32 cellular contexts compared by ENCODE assay signal in the genomic region with DNA sequence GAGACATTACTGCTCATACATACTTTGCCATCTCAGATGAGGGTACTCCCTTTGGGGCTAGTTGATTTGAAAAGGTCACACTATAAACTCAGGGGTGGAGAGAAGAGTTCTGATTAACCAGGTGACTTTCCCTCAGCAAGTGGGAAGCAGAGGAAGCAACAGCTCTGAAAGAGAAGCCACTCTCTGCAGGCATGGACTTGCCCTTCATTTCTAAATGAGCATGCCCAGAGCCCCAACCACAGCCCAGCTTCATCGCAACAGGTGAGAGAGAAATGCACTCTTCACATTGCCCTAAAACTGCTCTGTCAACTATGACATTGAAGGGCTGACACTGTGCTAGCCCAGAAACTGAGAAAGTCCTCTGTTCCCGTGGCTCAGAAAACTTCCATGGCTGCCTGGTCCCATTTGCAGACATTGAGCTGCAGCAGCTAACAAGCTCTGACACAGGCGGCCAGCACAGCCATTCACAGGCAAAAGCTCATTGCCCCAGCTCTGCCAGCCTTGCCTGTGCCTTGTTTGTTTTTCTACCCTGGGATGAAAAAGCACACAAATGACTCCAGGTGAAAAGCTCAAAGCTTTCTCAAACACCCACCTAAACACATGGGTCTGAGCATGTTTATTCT.
A peak's percentile ranks its signal among the peaks of the same experiment; 100 is the strongest.
DNase-seq lines count a peak whose midpoint lies in the region; ATAC-seq and TF ChIP-seq lines count a peak whose summit lies in the region.
"Had no signal": no experiment of that assay in that cellular context is flagged by ENCODE, and none has a peak within 500 bp of the region (broad histone marks: within the 10 kb centered on the region; RNA-seq: fewer than 3 reads in every experiment).

No MANE protein-coding gene starts in this region.

- H4K5ac ChIP-seq in mesendoderm (ENCODE audit: low read length): no peak overlapping the region

- H3K79me1 ChIP-seq in mesendoderm (ENCODE audit: low read length): no peaks in the 10 kb centered on the region

- no peak overlapping the region for H3K4ac ChIP-seq in mesendoderm (ENCODE audit: low read depth, low read length)

- no peak overlapping the region for H3K4me3 ChIP-seq in mesendoderm (ENCODE audit: low read length)
- H3K4me3 ChIP-seq: adrenal gland; BLaER1 treated with 17β-estradiol and CSF1 and Interleukin-3, amounts not matched to agents 10 nM and 100 nM; gastroesophageal sphincter; GM23248; lung; pancreas; PC-9; skin epidermis had no signal

- peaks cover 5% of the 10 kb centered on the region for H3K4me1 ChIP-seq in mesendoderm (ENCODE audit: control insufficient read depth, low read depth, low read length)
- H3K4me1 ChIP-seq: adrenal gland; BLaER1 treated with 17β-estradiol and CSF1 and Interleukin-3, amounts not matched to agents 10 nM and 100 nM; Caco-2; pancreas had no signal

- H3K4me1 Mint-ChIP-seq in natural killer cell treated with Interleukin-12 subunit alpha and Interleukin-12 subunit beta and Interleukin-15 and Interleukin-18, amount 100 ng/mL, for 72 hours (ENCODE audit: low read depth in 2 of 2): no peaks in the 10 kb centered on the region
- H3K4me1 Mint-ChIP-seq: activated naive CD4-positive, alpha-beta T cell treated with anti-CD3 and anti-CD28 coated beads, Interleukin-2, amount 10 ng/mL, durations not matched to agents 7 days and 5 days; activated T-helper 17 cell treated with anti-CD3 and anti-CD28 coated beads, Interleukin-2, amount 50 U/mL, for 72 hours; stimulated activated memory B cell treated with anti-CD40 and anti-IgM and Interleukin-4, amounts not matched to agents 10 μg/mL and 1 μg/mL and 100 μg/mL, for 72 hours had no signal

- H3K27ac ChIP-seq in mesendoderm (ENCODE audit: low read depth, low read length): no peak overlapping the region
- H3K27ac ChIP-seq: 22Rv1; BLaER1 treated with 17β-estradiol and CSF1 and Interleukin-3, amounts not matched to agents 10 nM and 100 nM; gastroesophageal sphincter; GM23248; pancreas; PC-9 had no signal

- peak overlapping the region; percentile 79 for H2AK5ac ChIP-seq in mesendoderm (ENCODE audit: low read length)

- H3K4me2 ChIP-seq in mesendoderm (ENCODE audit: low read length): no peak overlapping the region
- H3K4me2 ChIP-seq: BLaER1 treated with 17β-estradiol and CSF1 and Interleukin-3, amounts not matched to agents 10 nM and 100 nM; PC-9 had no signal

- no peaks in the 10 kb centered on the region for H3K79me2 ChIP-seq in mesendoderm (ENCODE audit: control insufficient read depth, insufficient read depth, low read length)

- H3K4me3 Mint-ChIP-seq in natural killer cell treated with Interleukin-12 subunit alpha and Interleukin-12 subunit beta and Interleukin-15 and Interleukin-18, amount 100 ng/mL, for 72 hours: no peak overlapping the region
- H3K4me3 Mint-ChIP-seq: activated CD8-positive, alpha-beta T cell treated with anti-CD3 and anti-CD28 coated beads, Interleukin-2, amount 10 ng/mL, durations not matched to agents 7 days and 5 days; activated naive CD4-positive, alpha-beta T cell treated with anti-CD3 and anti-CD28 coated beads, Interleukin-2, amount 10 ng/mL, durations not matched to agents 7 days and 5 days; activated T-helper 17 cell treated with anti-CD3 and anti-CD28 coated beads, Interleukin-2, amount 50 U/mL, for 72 hours; endodermal cell; stimulated activated memory B cell treated with anti-CD40 and anti-IgM and Interleukin-4, amounts not matched to agents 10 μg/mL and 1 μg/mL and 100 μg/mL, for 72 hours; type B pancreatic cell had no signal

- no peak for TF ChIP-seq CTCF in GM13976 (IDR thresholded peaks at IDR 0.05; ENCODE audit: borderline replicate concordance, control extremely low read depth, extremely low read depth, insufficient read depth, missing control alignments)

- ATAC-seq in natural killer cell treated with Interleukin-12 subunit alpha and Interleukin-12 subunit beta and Interleukin-15 and Interleukin-18, amount 100 ng/mL, for 72 hours: no peak
- ATAC-seq in GM19455 (IDR thresholded peaks at IDR 0.05; ENCODE audit: unreplicated experiment): no peak
- ATAC-seq: activated CD8-positive, alpha-beta T cell treated with anti-CD3 and anti-CD28 coated beads, Interleukin-2, amount 10 ng/mL, durations not matched to agents 7 days and 5 days; activated T-helper 17 cell treated with anti-CD3 and anti-CD28 coated beads, Interleukin-2, amount 50 U/mL, for 72 hours; gastroesophageal sphincter; pancreas; stimulated activated memory B cell treated with anti-CD40 and anti-IgM and Interleukin-4, amounts not matched to agents 10 μg/mL and 1 μg/mL and 100 μg/mL, for 72 hours had no signal

- in situ Hi-C loops in GM13976 (cut with MboI; ENCODE audit: low sequenced_read_pairs, unreplicated experiment): no loop called here

- no peaks in the 10 kb centered on the region for H3K9me3 Mint-ChIP-seq in natural killer cell treated with Interleukin-12 subunit alpha and Interleukin-12 subunit beta and Interleukin-15 and Interleukin-18, amount 100 ng/mL, for 72 hours
- H3K9me3 Mint-ChIP-seq: activated naive CD4-positive, alpha-beta T cell treated with anti-CD3 and anti-CD28 coated beads, Interleukin-2, amount 10 ng/mL, durations not matched to agents 7 days and 5 days; activated T-helper 17 cell treated with anti-CD3 and anti-CD28 coated beads, Interleukin-2, amount 50 U/mL, for 72 hours; stimulated activated memory B cell treated with anti-CD40 and anti-IgM and Interleukin-4, amounts not matched to agents 10 μg/mL and 1 μg/mL and 100 μg/mL, for 72 hours; type B pancreatic cell had no signal

- no peak overlapping the region for H3K56ac ChIP-seq in mesendoderm (ENCODE audit: low read length)

- H3K23ac ChIP-seq in mesendoderm (ENCODE audit: low read length): no peak overlapping the region

- H2BK120ac ChIP-seq in mesendoderm (ENCODE audit: low read depth, low read length): no peak overlapping the region

- H2BK15ac ChIP-seq in mesendoderm (replicated peaks; ENCODE audit: low read depth): no peak overlapping the region

- peaks cover 21 to 46% of the 10 kb centered on the region in 2 donors for H3K27me3 Mint-ChIP-seq in natural killer cell treated with Interleukin-12 subunit alpha and Interleukin-12 subunit beta and Interleukin-15 and Interleukin-18, amount 100 ng/mL, for 72 hours
- H3K27me3 Mint-ChIP-seq: activated naive CD4-positive, alpha-beta T cell treated with anti-CD3 and anti-CD28 coated beads, Interleukin-2, amount 10 ng/mL, durations not matched to agents 7 days and 5 days; stimulated activated memory B cell treated with anti-CD40 and anti-IgM and Interleukin-4, amounts not matched to agents 10 μg/mL and 1 μg/mL and 100 μg/mL, for 72 hours had no signal

- no peak overlapping the region for H2BK5ac ChIP-seq in mesendoderm (ENCODE audit: low read length)

- no peak overlapping the region for H3K27ac Mint-ChIP-seq in natural killer cell treated with Interleukin-12 subunit alpha and Interleukin-12 subunit beta and Interleukin-15 and Interleukin-18, amount 100 ng/mL, for 72 hours
- H3K27ac Mint-ChIP-seq: activated CD8-positive, alpha-beta T cell treated with anti-CD3 and anti-CD28 coated beads, Interleukin-2, amount 10 ng/mL, durations not matched to agents 7 days and 5 days; activated naive CD4-positive, alpha-beta T cell treated with anti-CD3 and anti-CD28 coated beads, Interleukin-2, amount 10 ng/mL, durations not matched to agents 7 days and 5 days; activated T-helper 17 cell treated with anti-CD3 and anti-CD28 coated beads, Interleukin-2, amount 50 U/mL, for 72 hours; endodermal cell; stimulated activated memory B cell treated with anti-CD40 and anti-IgM and Interleukin-4, amounts not matched to agents 10 μg/mL and 1 μg/mL and 100 μg/mL, for 72 hours; type B pancreatic cell had no signal

- peak overlapping the region; percentile 0 for H3K18ac ChIP-seq in mesendoderm (ENCODE audit: low read length)

- DNase-seq in NCI-H1092 treated with DMSO at 0.1 percent for 48 hours (lab: John Stamatoyannopoulos, UW): peak; percentile 1
- no peak for DNase-seq in NCI-H1092 (lab: John Stamatoyannopoulos, UW)
- peak; percentile 30 for DNase-seq in DMS53 treated with DMSO at 0.1 percent for 48 hours (lab: John Stamatoyannopoulos, UW; ENCODE audit: unreplicated experiment)
- peak; percentile 68 for DNase-seq in SK-N-DZ (ENCODE audit: low spot score)
- no peak for DNase-seq in mesendoderm
- DNase-seq in GM13976 (ENCODE audit: low spot score): no peak
- no peak for DNase-seq in natural killer cell treated with Interleukin-12 subunit alpha and Interleukin-12 subunit beta and Interleukin-15 and Interleukin-18, amount 100 ng/mL, for 72 hours (ENCODE audit: low spot score)
- DNase-seq: activated CD8-positive, alpha-beta T cell treated with anti-CD3 and anti-CD28 coated beads, Interleukin-2, amount 10 ng/mL, durations not matched to agents 7 days and 5 days; activated naive CD4-positive, alpha-beta T cell treated with anti-CD3 and anti-CD28 coated beads, Interleukin-2, amount 10 ng/mL, durations not matched to agents 7 days and 5 days; Caco-2; cerebellar nuclear complex; dermis blood vessel endothelial cell; DND-41; endodermal cell; GF-D8; GM23248; hippocampal formation; left cardiac atrium; NCI-H2029; NCI-H226; pancreas; PC-9 had no signal

- H3K36me3 ChIP-seq in mesendoderm (ENCODE audit: control insufficient read depth, insufficient read depth, low read length): no peaks in the 10 kb centered on the region
- H3K36me3 ChIP-seq: BLaER1 treated with 17β-estradiol and CSF1 and Interleukin-3, amounts not matched to agents 10 nM and 100 nM; gastroesophageal sphincter; pancreas had no signal

- H3K36me3 Mint-ChIP-seq in natural killer cell treated with Interleukin-12 subunit alpha and Interleukin-12 subunit beta and Interleukin-15 and Interleukin-18, amount 100 ng/mL, for 72 hours: no peaks in the 10 kb centered on the region
- H3K36me3 Mint-ChIP-seq: activated naive CD4-positive, alpha-beta T cell treated with anti-CD3 and anti-CD28 coated beads, Interleukin-2, amount 10 ng/mL, durations not matched to agents 7 days and 5 days; stimulated activated memory B cell treated with anti-CD40 and anti-IgM and Interleukin-4, amounts not matched to agents 10 μg/mL and 1 μg/mL and 100 μg/mL, for 72 hours; type B pancreatic cell had no signal

- H3K27me3 ChIP-seq in mesendoderm (ENCODE audit: insufficient read depth, low read length, poor library complexity): no peaks in the 10 kb centered on the region
- H3K27me3 ChIP-seq: adrenal gland; BLaER1 treated with 17β-estradiol and CSF1 and Interleukin-3, amounts not matched to agents 10 nM and 100 nM; gastroesophageal sphincter; pancreas had no signal

- no peak overlapping the region for H3K9ac ChIP-seq in mesendoderm (ENCODE audit: low read length)
- H3K9ac ChIP-seq: BLaER1 treated with 17β-estradiol and CSF1 and Interleukin-3, amounts not matched to agents 10 nM and 100 nM; GM23248 had no signal

- H4K8ac ChIP-seq in mesendoderm (ENCODE audit: low read depth, low read length): no peak overlapping the region

- WGBS in mesendoderm (ENCODE audit: extremely low coverage, insufficient coverage, low lambda C conversion rate): no CpG with 5 or more reads among the region's 3 CpGs

Comparison
In these comparisons a context has a peak if more than half of its experiments do, and no peak if none do; other contexts are left out.
1. DNase-seq: peak in NCI-H1092 treated with DMSO at 0.1 percent for 48 hours (single experiment), DMS53 treated with DMSO at 0.1 percent for 48 hours (single experiment) and SK-N-DZ (single experiment); none in NCI-H1092 (single experiment), mesendoderm (single experiment), GM13976 (single experiment) and natural killer cell treated with Interleukin-12 subunit alpha and Interleukin-12 subunit beta and Interleukin-15 and Interleukin-18, amount 100 ng/mL, for 72 hours (single experiment).